16 cellular contexts compared by ENCODE assay signal in the genomic region with DNA sequence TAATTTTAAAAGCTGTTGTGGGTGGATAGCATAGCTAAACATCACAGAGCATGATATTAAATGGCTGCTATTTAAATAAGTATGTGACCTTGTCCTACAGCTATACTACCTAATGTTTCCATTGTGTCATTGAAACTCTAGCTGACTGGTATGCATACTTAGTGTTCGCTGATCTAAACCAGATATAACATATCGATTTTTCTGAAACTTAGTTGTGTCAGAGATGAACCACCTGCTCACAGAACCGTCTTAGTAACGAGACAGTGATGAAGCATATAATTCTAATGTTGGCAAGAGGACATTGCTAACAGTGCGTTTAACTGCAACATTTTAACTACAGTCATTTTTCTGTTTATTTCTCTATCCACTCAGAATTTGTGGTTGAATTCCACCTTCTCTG. TPM values are rescaled to one million over a fixed set of nuclear protein-coding genes. Genes with fewer than 3 reads are reported as not detected.
"Had no signal": no experiment of that assay in that cellular context is flagged by ENCODE, and none has a peak within 500 bp of the region (broad histone marks: within the 10 kb centered on the region; RNA-seq: fewer than 3 reads in every experiment).

No MANE protein-coding gene starts in this region.

- H3K4me3 Mint-ChIP-seq: effector memory CD8-positive, alpha-beta T cell; naive thymus-derived CD8-positive, alpha-beta T cell; T-helper 1 cell treated with Interleukin-12 subunit alpha and Interleukin-12 subunit beta and Interleukin-4 antibody, amounts not matched to agents 30 μg/mL and 1 μg/mL, for 36 hours had no signal

- H3K4me1 ChIP-seq: pancreas, spleen had no signal

- H3K4me1 Mint-ChIP-seq: naive thymus-derived CD8-positive, alpha-beta T cell had no signal

- H3K36me3 ChIP-seq: pancreas, spleen, thyroid gland had no signal

- H3K9me3 Mint-ChIP-seq: effector memory CD8-positive, alpha-beta T cell; naive thymus-derived CD8-positive, alpha-beta T cell; T-helper 1 cell treated with Interleukin-12 subunit alpha and Interleukin-12 subunit beta and Interleukin-4 antibody, amounts not matched to agents 30 μg/mL and 1 μg/mL, for 36 hours had no signal

- H3K36me3 Mint-ChIP-seq: naive thymus-derived CD8-positive, alpha-beta T cell had no signal

- H3K4me3 ChIP-seq: pancreas, spleen, thyroid gland had no signal

- H3K27ac ChIP-seq: pancreas, spleen, thyroid gland had no signal

- H3K27ac Mint-ChIP-seq: effector memory CD8-positive, alpha-beta T cell; naive thymus-derived CD8-positive, alpha-beta T cell; T-helper 1 cell treated with Interleukin-12 subunit alpha and Interleukin-12 subunit beta and Interleukin-4 antibody, amounts not matched to agents 30 μg/mL and 1 μg/mL, for 36 hours had no signal

- DNase-seq: activated CD4-positive, alpha-beta T cell treated with anti-CD3 and anti-CD28 coated beads, Interleukin-2, amount 50 U/mL, for 1 hour; activated CD4-positive, CD25-positive, alpha-beta regulatory T cell treated with anti-CD3 and anti-CD28 coated beads, Interleukin-2, amount 50 U/mL, for 72 hours; activated CD8-positive, alpha-beta memory T cell treated with anti-CD3 and anti-CD28 coated beads, Interleukin-2, amount 50 U/mL, for 4 hours; activated effector memory CD4-positive, alpha-beta T cell treated with Interleukin-2 at 50 U/mL for 16 hours; activated naive CD4-positive, alpha-beta T cell treated with anti-CD3 and anti-CD28 coated beads, Interleukin-2, amount 50 U/mL, for 16 hours; activated T-cell treated with anti-CD3 and anti-CD28 coated beads, Interleukin-2, amount 50 U/mL, for 48 hours; dermis blood vessel endothelial cell; effector memory CD8-positive, alpha-beta T cell; foreskin fibroblast; mesenchymal stem cell; naive thymus-derived CD8-positive, alpha-beta T cell; pancreas; spleen; stimulated activated naive CD4-positive, alpha-beta T cell treated with Interleukin-2 at 50 U/mL for 16 hours; thyroid gland had no signal

- H3K27me3 ChIP-seq: pancreas, thyroid gland had no signal

- H3K9me3 ChIP-seq: pancreas, spleen, thyroid gland had no signal

RNA-seq across cellular contexts. Expression of gene NUAK1, which starts 36.1 kb away (rescaled TPM):
- total RNA-seq: naive thymus-derived CD8-positive, alpha-beta T cell had no signal
